8 cellular contexts compared by ENCODE assay signal in genomic region chr1:206050655-206051235, GRCh38. TPM values are rescaled to one million over a fixed set of nuclear protein-coding genes. Genes with fewer than 3 reads are reported as not detected.
DNase-seq lines count a peak whose midpoint lies in the region; ATAC-seq and TF ChIP-seq lines count a peak whose summit lies in the region.

No MANE protein-coding gene starts in this region.

- DNase-seq in NCI-H2107 treated with DMSO at 0.1 percent for 48 hours (lab: John Stamatoyannopoulos, UW; ENCODE audit: unreplicated experiment), result peak; percentile 39
- DNase-seq in NCI-H2107 (lab: John Stamatoyannopoulos, UW), result no peak
- peak in 3 of 5 donors; percentile 13 to 78 (median 17) for DNase-seq in T-helper 1 cell
- peak; percentile 72 for DNase-seq in epithelial cell of esophagus (ENCODE audit: low read depth)
- DNase-seq in posterior cingulate gyrus, result no peak
- DNase-seq in mucosa of gallbladder (ENCODE audit: low spot score), result no peak

- H3K36me3 Mint-ChIP-seq in stimulated activated naive CD8-positive, alpha-beta T cell treated with anti-CD3 and anti-CD28 coated beads, Interleukin-15, Interleukin-2, amounts not matched to agents 100 ng/mL and 50 ng/mL, for 24 hours (ENCODE audit: low read depth), result no peaks in the 10 kb centered on the region

- peak overlapping the region; percentile 56 for H3K4me3 Mint-ChIP-seq in stimulated activated naive CD8-positive, alpha-beta T cell treated with anti-CD3 and anti-CD28 coated beads, Interleukin-15, Interleukin-2, amounts not matched to agents 100 ng/mL and 50 ng/mL, for 24 hours

- H3K27me3 Mint-ChIP-seq in stimulated activated naive CD8-positive, alpha-beta T cell treated with anti-CD3 and anti-CD28 coated beads, Interleukin-15, Interleukin-2, amounts not matched to agents 100 ng/mL and 50 ng/mL, for 24 hours, result peaks cover 9% of the 10 kb centered on the region

- H3K4me1 Mint-ChIP-seq in stimulated activated naive CD8-positive, alpha-beta T cell treated with anti-CD3 and anti-CD28 coated beads, Interleukin-15, Interleukin-2, amounts not matched to agents 100 ng/mL and 50 ng/mL, for 24 hours (ENCODE audit: low read depth), result peaks cover 52% of the 10 kb centered on the region

- H3K27ac Mint-ChIP-seq in stimulated activated naive CD8-positive, alpha-beta T cell treated with anti-CD3 and anti-CD28 coated beads, Interleukin-15, Interleukin-2, amounts not matched to agents 100 ng/mL and 50 ng/mL, for 24 hours, result peak overlapping the region; percentile 80

- TF ChIP-seq CTCF in epithelial cell of esophagus (IDR thresholded peaks at IDR 0.05; ENCODE audit: insufficient read depth, low read depth, low read length, missing control alignments), result no peak

- no peaks in the 10 kb centered on the region for H3K9me3 Mint-ChIP-seq in stimulated activated naive CD8-positive, alpha-beta T cell treated with anti-CD3 and anti-CD28 coated beads, Interleukin-15, Interleukin-2, amounts not matched to agents 100 ng/mL and 50 ng/mL, for 24 hours

- ATAC-seq in HG03139 (IDR thresholded peaks at IDR 0.05; ENCODE audit: unreplicated experiment), result peak; percentile 77

- intact Hi-C loops in posterior cingulate gyrus (cut with DNase I), result no loop called here

- no peak overlapping the region for H3K4me3 ChIP-seq in epithelial cell of esophagus (ENCODE audit: low read length)

RNA-seq across cellular contexts. Expression of gene RHEX, which starts 2.2 kb away (rescaled TPM):
- total RNA-seq in mucosa of gallbladder, result 11.3 TPM

RNA-seq across cellular contexts. Expression of gene CTSE, which starts 27.1 kb away (rescaled TPM):
- 105 TPM for total RNA-seq in mucosa of gallbladder

RNA-seq across cellular contexts. Expression of gene RAB7B, which starts 47.5 kb away (rescaled TPM):
- 18.7 TPM for total RNA-seq in mucosa of gallbladder

Comparison
In these comparisons a context has a peak if more than half of its experiments do, and no peak if none do; other contexts are left out.
1. DNase-seq: peak in NCI-H2107 treated with DMSO at 0.1 percent for 48 hours (single experiment), T-helper 1 cell (3 of 5) and epithelial cell of esophagus (single experiment); none in NCI-H2107 (single experiment), posterior cingulate gyrus (0 of 10) and mucosa of gallbladder (single experiment).